ENCODE assay signal across 1 cellular context in genomic region chr1:203480525-203481084, GRCh38.
TF ChIP-seq lines count a peak whose summit lies in the region.

No MANE protein-coding gene starts in this region.

TF ChIP-seq in H1, 55 proteins besides CTCF, POLR2A, EP300 and RAD21 (continued from another document):
- TF ChIP-seq POU5F1 (IDR thresholded peaks at IDR 0.05; ENCODE audit: low read depth, low read length) (no peak), PHF8 (conservative IDR thresholded peaks at IDR 0.05; ENCODE audit: low read depth, low read length) (no peak), ZNF274 (IDR thresholded peaks at IDR 0.05; ENCODE audit: borderline replicate concordance, extremely low read depth, low read length) (no peak), TEAD4 (IDR thresholded peaks at IDR 0.05; ENCODE audit: low read depth, low read length) (no peak), RBBP5 (IDR thresholded peaks at IDR 0.05; ENCODE audit: borderline replicate concordance, low read depth, low read length) (no peak), MAFK (IDR thresholded peaks at IDR 0.05; ENCODE audit: low read depth, low read length) (no peak), USF2 (IDR thresholded peaks at IDR 0.05; ENCODE audit: low read length) (no peak), CBX5 (IDR thresholded peaks at IDR 0.05; ENCODE audit: low read depth, low read length) (no peak), JUND (IDR thresholded peaks at IDR 0.05; ENCODE audit: low read length) (no peak), E2F6 (IDR thresholded peaks at IDR 0.05) (no peak)
